Comparison of ENCODE assay signal across 11 cellular contexts in the genomic region with DNA sequence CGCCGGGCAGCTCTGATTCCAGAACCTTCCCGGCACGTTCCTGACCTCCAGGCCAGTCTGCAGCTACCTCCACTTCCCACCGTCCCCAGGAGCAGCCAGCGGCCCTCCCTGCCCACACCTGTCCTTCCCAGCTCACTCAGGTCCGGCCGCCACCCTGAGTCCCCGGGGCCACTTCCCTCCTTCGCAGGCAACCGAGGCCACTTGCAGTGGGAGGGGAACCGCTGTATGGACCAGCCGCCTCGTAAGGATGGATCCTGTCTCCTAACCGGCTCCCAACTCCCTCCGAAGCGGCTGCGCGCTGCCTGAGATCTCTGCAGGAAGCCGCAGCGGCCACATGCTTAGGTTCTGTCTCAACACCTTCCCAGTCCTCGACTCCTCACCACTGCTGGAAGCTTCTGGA. TPM values are rescaled to one million over a fixed set of nuclear protein-coding genes. Genes with fewer than 3 reads are reported as not detected.
A peak's percentile ranks its signal among the peaks of the same experiment; 100 is the strongest.
DNase-seq lines count a peak whose midpoint lies in the region; ATAC-seq lines count a peak whose summit lies in the region.
"Had no signal": no experiment of that assay in that cellular context is flagged by ENCODE, and none has a peak within 500 bp of the region (broad histone marks: within the 10 kb centered on the region; RNA-seq: fewer than 3 reads in every experiment).

No MANE protein-coding gene starts in this region.

- H3K27ac Mint-ChIP-seq in stimulated activated naive CD8-positive, alpha-beta T cell treated with anti-CD3 and anti-CD28 coated beads, Interleukin-15, Interleukin-2, amounts not matched to agents 100 ng/mL and 50 ng/mL, for 24 hours = no peak overlapping the region
- H3K27ac Mint-ChIP-seq in activated CD4-positive, alpha-beta memory T cell treated with anti-CD3 and anti-CD28 coated beads, Interleukin-2, amount 10 ng/mL, durations not matched to agents 7 days and 5 days = peak overlapping the region; percentile 99
- H3K27ac Mint-ChIP-seq in immature natural killer cell = peak overlapping the region in 3 of 6 donors; percentile 14 to 48 (median 37)

- H3K9me3 Mint-ChIP-seq in stimulated activated naive CD8-positive, alpha-beta T cell treated with anti-CD3 and anti-CD28 coated beads, Interleukin-15, Interleukin-2, amounts not matched to agents 100 ng/mL and 50 ng/mL, for 24 hours = no peaks in the 10 kb centered on the region
- no peaks in the 10 kb centered on the region for H3K9me3 Mint-ChIP-seq in activated CD4-positive, alpha-beta memory T cell treated with anti-CD3 and anti-CD28 coated beads, Interleukin-2, amount 10 ng/mL, durations not matched to agents 7 days and 5 days
- H3K9me3 Mint-ChIP-seq in immature natural killer cell = no peaks in the 10 kb centered on the region

- H3K4me1 Mint-ChIP-seq in stimulated activated naive CD8-positive, alpha-beta T cell treated with anti-CD3 and anti-CD28 coated beads, Interleukin-15, Interleukin-2, amounts not matched to agents 100 ng/mL and 50 ng/mL, for 24 hours (ENCODE audit: low read depth) = peaks cover 73% of the 10 kb centered on the region
- peaks cover 83% of the 10 kb centered on the region for H3K4me1 Mint-ChIP-seq in activated CD4-positive, alpha-beta memory T cell treated with anti-CD3 and anti-CD28 coated beads, Interleukin-2, amount 10 ng/mL, durations not matched to agents 7 days and 5 days
- H3K4me1 Mint-ChIP-seq in immature natural killer cell = peaks cover 50 to 54% of the 10 kb centered on the region in 2 donors

- POLR2A ChIA-PET in activated CD4-positive, alpha-beta memory T cell treated with anti-CD3 and anti-CD28 coated beads, Interleukin-2, amount 10 ng/mL, durations not matched to agents 7 days and 5 days (lab: Charles Lee) = interaction anchor here (1.9 to 8.7 kb wide), 3 partner anchors 8 to 15 kb away, joined by 6 to 123 read pairs (median 7); partner anchors contain the start of gene NACC2

- DNase-seq in stimulated activated naive CD8-positive, alpha-beta T cell treated with anti-CD3 and anti-CD28 coated beads, Interleukin-15, Interleukin-2, amounts not matched to agents 100 U/mL and 50 U/mL, for 24 hours = no peak
- DNase-seq in activated CD4-positive, alpha-beta memory T cell treated with anti-CD3 and anti-CD28 coated beads, Interleukin-2, amount 10 ng/mL, durations not matched to agents 7 days and 5 days = no peak
- no peak for DNase-seq in immature natural killer cell
- no peak for DNase-seq in SHP77 (lab: John Stamatoyannopoulos, UW)
- DNase-seq in NCI-H82 treated with DMSO at 0.1 percent for 48 hours (lab: John Stamatoyannopoulos, UW; ENCODE audit: unreplicated experiment) = no peak
- no peak for DNase-seq in NCI-H1436 (lab: John Stamatoyannopoulos, UW)
- no peak for DNase-seq in nucleus accumbens (lab: John Stamatoyannopoulos, UW)
- DNase-seq: NCI-H1694 treated with DMSO at 0.1 percent for 48 hours, NCI-H774 had no signal

- ATAC-seq in stimulated activated naive CD8-positive, alpha-beta T cell treated with anti-CD3 and anti-CD28 coated beads, Interleukin-15, Interleukin-2, amounts not matched to agents 100 U/mL and 50 U/mL, for 24 hours = no peak
- ATAC-seq: activated CD4-positive, CD25-positive, alpha-beta regulatory T cell treated with anti-CD3 and anti-CD28 coated beads, Interleukin-2, amount 50 U/mL, for 24 hours had no signal

- CTCF ChIA-PET in activated CD4-positive, alpha-beta memory T cell treated with anti-CD3 and anti-CD28 coated beads, Interleukin-2, amount 10 ng/mL, durations not matched to agents 7 days and 5 days (lab: Charles Lee) = interaction anchor here (1.9 kb wide), 1 partner anchor 11 kb away, joined by 6 read pairs; no protein-coding TSS in a partner anchor

- peak overlapping the region; percentile 39 for H3K4me3 Mint-ChIP-seq in stimulated activated naive CD8-positive, alpha-beta T cell treated with anti-CD3 and anti-CD28 coated beads, Interleukin-15, Interleukin-2, amounts not matched to agents 100 ng/mL and 50 ng/mL, for 24 hours
- H3K4me3 Mint-ChIP-seq in activated CD4-positive, alpha-beta memory T cell treated with anti-CD3 and anti-CD28 coated beads, Interleukin-2, amount 10 ng/mL, durations not matched to agents 7 days and 5 days = peak overlapping the region; percentile 86
- H3K4me3 Mint-ChIP-seq in immature natural killer cell = peak overlapping the region in 4 of 5 donors; percentile 7 to 46 (median 43)

- peaks cover 7% of the 10 kb centered on the region for H3K36me3 Mint-ChIP-seq in stimulated activated naive CD8-positive, alpha-beta T cell treated with anti-CD3 and anti-CD28 coated beads, Interleukin-15, Interleukin-2, amounts not matched to agents 100 ng/mL and 50 ng/mL, for 24 hours (ENCODE audit: low read depth)
- peaks cover 14% of the 10 kb centered on the region for H3K36me3 Mint-ChIP-seq in activated CD4-positive, alpha-beta memory T cell treated with anti-CD3 and anti-CD28 coated beads, Interleukin-2, amount 10 ng/mL, durations not matched to agents 7 days and 5 days (ENCODE audit: low read depth)
- H3K36me3 Mint-ChIP-seq in immature natural killer cell = no peaks in the 10 kb centered on the region

- no peaks in the 10 kb centered on the region for H3K27me3 Mint-ChIP-seq in stimulated activated naive CD8-positive, alpha-beta T cell treated with anti-CD3 and anti-CD28 coated beads, Interleukin-15, Interleukin-2, amounts not matched to agents 100 ng/mL and 50 ng/mL, for 24 hours
- H3K27me3 Mint-ChIP-seq in activated CD4-positive, alpha-beta memory T cell treated with anti-CD3 and anti-CD28 coated beads, Interleukin-2, amount 10 ng/mL, durations not matched to agents 7 days and 5 days = no peaks in the 10 kb centered on the region
- H3K27me3 Mint-ChIP-seq in immature natural killer cell (ENCODE audit: low read depth in 3 of 3) = peaks cover 0 to 20% (median 6%) of the 10 kb centered on the region in 3 donors

RNA-seq across cellular contexts. Expression of gene TMEM250, which starts 7.5 kb away (rescaled TPM):
- total RNA-seq in activated CD4-positive, alpha-beta memory T cell treated with anti-CD3 and anti-CD28 coated beads, Interleukin-2, amount 10 ng/mL, durations not matched to agents 7 days and 5 days = 10 to 100 TPM; 47.0 to 49.0 TPM
- 10 to 100 TPM; 44.3 to 78.6 (median 44.6) TPM for polyA plus RNA-seq in immature natural killer cell

RNA-seq across cellular contexts. Expression of gene NACC2, which starts 16.1 kb away (rescaled TPM):
- 1 to 10 TPM; 8.1 to 8.7 TPM for total RNA-seq in activated CD4-positive, alpha-beta memory T cell treated with anti-CD3 and anti-CD28 coated beads, Interleukin-2, amount 10 ng/mL, durations not matched to agents 7 days and 5 days
- polyA plus RNA-seq in immature natural killer cell = 1 to 10 TPM; 2.1 to 6.2 (median 2.8) TPM
